In the genomic region with DNA sequence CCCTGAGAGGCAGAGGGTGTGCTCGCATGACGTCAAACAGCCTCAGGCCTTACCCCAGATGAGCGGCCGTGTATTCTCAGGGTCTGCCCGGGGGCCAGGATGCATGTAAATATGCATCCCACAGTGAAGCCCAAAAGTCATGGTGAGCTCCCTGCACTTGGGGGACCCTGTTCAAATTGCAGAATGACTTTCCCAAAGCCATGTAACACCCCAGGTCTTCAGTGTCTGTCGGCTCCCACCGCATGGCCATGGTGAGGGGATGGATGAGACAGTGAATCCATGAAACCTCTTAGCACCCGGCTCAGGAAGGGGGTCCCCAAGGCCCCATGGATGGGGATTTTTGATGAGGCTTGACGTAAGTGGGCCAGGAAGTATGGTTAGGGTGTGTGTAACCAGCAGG, we compare ENCODE assay signal across 1 cellular context.
TF ChIP-seq lines count a peak whose summit lies in the region.

No MANE protein-coding gene starts in this region.

TF ChIP-seq in IMR-90, 13 proteins besides CTCF, POLR2A, EP300 and RAD21:
- no peak for TF ChIP-seq CHD1 (IDR thresholded peaks at IDR 0.05; ENCODE audit: low read depth, low read length)
- TF ChIP-seq, protein P1, sequence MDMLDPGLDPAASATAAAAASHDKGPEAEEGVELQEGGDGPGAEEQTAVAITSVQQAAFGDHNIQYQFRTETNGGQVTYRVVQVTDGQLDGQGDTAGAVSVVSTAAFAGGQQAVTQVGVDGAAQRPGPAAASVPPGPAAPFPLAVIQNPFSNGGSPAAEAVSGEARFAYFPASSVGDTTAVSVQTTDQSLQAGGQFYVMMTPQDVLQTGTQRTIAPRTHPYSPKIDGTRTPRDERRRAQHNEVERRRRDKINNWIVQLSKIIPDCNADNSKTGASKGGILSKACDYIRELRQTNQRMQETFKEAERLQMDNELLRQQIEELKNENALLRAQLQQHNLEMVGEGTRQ (IDR thresholded peaks at IDR 0.05; ENCODE audit: low read depth, low read length): no peak
- no peak for TF ChIP-seq RFX5 (IDR thresholded peaks at IDR 0.05; ENCODE audit: low read depth, low read length)
- TF ChIP-seq MAZ (IDR thresholded peaks at IDR 0.05; ENCODE audit: borderline replicate concordance, low read depth, low read length): no peak
- no peak for TF ChIP-seq MAFK (IDR thresholded peaks at IDR 0.05; ENCODE audit: low read depth, low read length)
- TF ChIP-seq SMC3 (IDR thresholded peaks at IDR 0.05; ENCODE audit: low read depth, low read length): no peak
